8 cellular contexts compared by ENCODE assay signal in genomic region chr2:42105330-42106256, GRCh38. TPM values are rescaled to one million over a fixed set of nuclear protein-coding genes. Genes with fewer than 3 reads are reported as not detected.
DNase-seq lines count a peak whose midpoint lies in the region; ATAC-seq, FAIRE-seq and TF ChIP-seq lines count a peak whose summit lies in the region.

No MANE protein-coding gene starts in this region.

- peaks cover 92% of the 10 kb centered on the region for H3K4me1 ChIP-seq in HepG2 (ENCODE audit: insufficient read depth, low read length)

- TF ChIP-seq EP300 in HepG2 (IDR thresholded peaks at IDR 0.05; ENCODE audit: low read depth in 2 of 2, low read length in 2 of 2) (peak in 1 of 2 experiments; percentile 97; a peak in 2 of 4 replicates), HepG2 (CRISPR knock-in tag; IDR thresholded peaks at IDR 0.05; ENCODE audit: borderline replicate concordance) (peak; percentile 71; the same call in 1 of the 2 replicates)

- peak overlapping the region; percentile 58; the same call in 1 of the 2 replicates for H3K9ac ChIP-seq in HepG2 (ENCODE audit: insufficient read depth, low read depth, low read length)

- peak overlapping the region; percentile 63 for H3K4me2 ChIP-seq in HepG2 (ENCODE audit: low read depth, low read length)

- WGBS in HepG2 (ENCODE audit: low lambda C conversion rate): 51% methylated on average over 14 of the region's 14 CpGs

- no peaks in the 10 kb centered on the region for H4K20me1 ChIP-seq in HepG2 (ENCODE audit: insufficient read depth, low read length)

- intact Hi-C loops in HepG2 (cut with micrococcal nuclease; ENCODE audit: unreplicated experiment): loop anchor here (1.0 kb wide), 1 partner anchor 12 kb away; no protein-coding TSS in a partner anchor

- peak; percentile 30 for FAIRE-seq in HepG2 (lab: Jason Lieb, UNC)

- no peak overlapping the region for H2AFZ ChIP-seq in HepG2 (ENCODE audit: low read length)

- POLR2A ChIA-PET in HepG2 (lab: Yijun Ruan, JAX): interaction anchor here (0.9 to 4.1 kb wide), 16 partner anchors 11 to 111 kb away, joined by 3 to 110 read pairs (median 7); partner anchors contain the start of gene EML4

- CTCF ChIA-PET in HepG2 (lab: Yijun Ruan, JAX; ENCODE audit: low intra/inter-chr PET ratio, low total read pairs): no interaction called here

- peak overlapping the region; percentile 76 for H3K27ac ChIP-seq in HepG2 (ENCODE audit: extremely low read length, insufficient read depth, low read length)

- TF ChIP-seq CTCF in GM10266 (IDR thresholded peaks at IDR 0.05; ENCODE audit: control insufficient read depth, insufficient read depth, low read depth, missing control alignments) (no peak), HepG2 (CRISPR knock-in tag; IDR thresholded peaks at IDR 0.05) (no peak)

- TF ChIP-seq POLR2A in HepG2 (IDR thresholded peaks at IDR 0.05; ENCODE audit: insufficient read depth in 1 of 2, low read depth in 2 of 2, low read length in 2 of 2): peak in 1 of 2 experiments; percentile 25; a peak in 1 of 4 replicates

- no TSS peak for BruUV-seq in HepG2 (replicated peaks; lab: Mats Ljungman, UMichigan)

- H3K27me3 ChIP-seq in HepG2 (ENCODE audit: control insufficient read depth in 1 of 2, insufficient read depth in 2 of 2, low read length in 2 of 2): no peaks in the 10 kb centered on the region

- no peaks in the 10 kb centered on the region for H3K36me3 ChIP-seq in HepG2 (replicated peaks in 1 of 2; ENCODE audit: control insufficient read depth in 1 of 2, insufficient read depth in 2 of 2, low read length in 2 of 2)

- peak; percentile 52 for ATAC-seq in GM21737 (IDR thresholded peaks at IDR 0.05; ENCODE audit: unreplicated experiment)
- ATAC-seq in HepG2: peak; percentile 74

- peaks cover 18% of the 10 kb centered on the region for H3K79me2 ChIP-seq in HepG2 (ENCODE audit: insufficient read depth, low read length)

- H3K4me3 ChIP-seq in HepG2 (replicated peaks in 1 of 3; ENCODE audit: insufficient read depth in 1 of 3, low read depth in 2 of 3, low read length in 3 of 3): no peak overlapping the region

- in situ Hi-C loops in HepG2 (cut with HindIII; ENCODE audit: extremely low pct_ligation_motif_present, low pct_unique_long_range_greater_than_20kb): no loop called here

- TF ChIP-seq RAD21 in HepG2 (CRISPR knock-in tag; IDR thresholded peaks at IDR 0.05): no peak

- no peaks in the 10 kb centered on the region for H3K9me3 ChIP-seq in HepG2 (ENCODE audit: low read length)

- DNase-seq in GM10266 (ENCODE audit: extremely low spot score): peak; percentile 59
- DNase-seq in NCI-H2081 (lab: John Stamatoyannopoulos, UW): peak; percentile 29 to 55
- DNase-seq in activated T-cell treated with anti-CD3 and anti-CD28 coated beads, Interleukin-2, amount 50 U/mL, for 1 hour: peak; percentile 76
- DNase-seq in HepG2 (ENCODE audit: low spot score): peak; percentile 88
- peak; percentile 46 to 49 for DNase-seq in stimulated activated CD8-positive, alpha-beta memory T cell treated with anti-CD3 and anti-CD28 coated beads, Interleukin-7, amount 100 ng/mL, for 1 hour (ENCODE audit: low read depth in 2 of 2)
- DNase-seq in NCI-H187 (lab: John Stamatoyannopoulos, UW): no peak
- no peak for DNase-seq in NCI-H345 treated with DMSO at 0.1 percent for 48 hours (lab: John Stamatoyannopoulos, UW; ENCODE audit: unreplicated experiment)

TF ChIP-seq in HepG2, 621 proteins besides CTCF, POLR2A, EP300 and RAD21 (continues in another document):
- no peak for TF ChIP-seq FOXO4 (CRISPR knock-in tag; conservative IDR thresholded peaks at IDR 0.05)
- no peak for TF ChIP-seq ZNF280B (CRISPR knock-in tag; IDR thresholded peaks at IDR 0.05; ENCODE audit: borderline replicate concordance)
- TF ChIP-seq, protein P1, sequence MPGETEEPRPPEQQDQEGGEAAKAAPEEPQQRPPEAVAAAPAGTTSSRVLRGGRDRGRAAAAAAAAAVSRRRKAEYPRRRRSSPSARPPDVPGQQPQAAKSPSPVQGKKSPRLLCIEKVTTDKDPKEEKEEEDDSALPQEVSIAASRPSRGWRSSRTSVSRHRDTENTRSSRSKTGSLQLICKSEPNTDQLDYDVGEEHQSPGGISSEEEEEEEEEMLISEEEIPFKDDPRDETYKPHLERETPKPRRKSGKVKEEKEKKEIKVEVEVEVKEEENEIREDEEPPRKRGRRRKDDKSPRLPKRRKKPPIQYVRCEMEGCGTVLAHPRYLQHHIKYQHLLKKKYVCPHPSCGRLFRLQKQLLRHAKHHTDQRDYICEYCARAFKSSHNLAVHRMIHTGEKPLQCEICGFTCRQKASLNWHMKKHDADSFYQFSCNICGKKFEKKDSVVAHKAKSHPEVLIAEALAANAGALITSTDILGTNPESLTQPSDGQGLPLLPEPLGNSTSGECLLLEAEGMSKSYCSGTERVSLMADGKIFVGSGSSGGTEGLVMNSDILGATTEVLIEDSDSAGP (CRISPR knock-in tag; IDR thresholded peaks at IDR 0.05; ENCODE audit: borderline replicate concordance): peak; percentile 28; the same call in 1 of the 2 replicates
- TF ChIP-seq ZZZ3 (CRISPR knock-in tag; IDR thresholded peaks at IDR 0.05; ENCODE audit: borderline replicate concordance): no peak
- no peak for TF ChIP-seq RFXAP (CRISPR knock-in tag; IDR thresholded peaks at IDR 0.05; ENCODE audit: borderline replicate concordance)
- no peak for TF ChIP-seq FLYWCH1 (CRISPR knock-in tag; IDR thresholded peaks at IDR 0.05)
- TF ChIP-seq SYNCRIP (IDR thresholded peaks at IDR 0.05; ENCODE audit: insufficient read depth, low read depth, low read length): no peak
- no peak for TF ChIP-seq ESRRA (CRISPR knock-in tag; IDR thresholded peaks at IDR 0.05; ENCODE audit: low read depth)

RNA-seq across cellular contexts. Expression of gene PKDCC, which starts 57.8 kb away (rescaled TPM):
- 28.5 and 52.6 TPM in 2 replicates for total RNA-seq in HepG2 (2016; rRNA removed; fragmentation: Illumina TruSeq; extraction: Trizol)
- 29.8 and 32.7 TPM in 2 replicates for total RNA-seq in HepG2 (2016; cell fraction: cytosol; rRNA removed; fragmentation: Illumina TruSeq; extraction: Trizol; ENCODE audit: low read depth)
- total RNA-seq in HepG2 (2016; cell fraction: insoluble cytoplasmic fraction; rRNA removed; fragmentation: Illumina TruSeq; extraction: Trizol): 26.0 and 48.3 TPM in 2 replicates
- total RNA-seq in HepG2 (2016; cell fraction: membrane; rRNA removed; fragmentation: Illumina TruSeq; extraction: Trizol): 54.4 and 56.9 TPM in 2 replicates
- 54.4 and 55.1 TPM in 2 replicates for total RNA-seq in HepG2 (2016; cell fraction: nucleus; rRNA removed; fragmentation: Illumina TruSeq; extraction: Trizol)
- 58.8 and 61.3 TPM in 2 replicates for polyA plus RNA-seq in HepG2 (2011; rRNA removed)
- 38.5 and 60.7 TPM in 2 replicates for polyA plus RNA-seq in HepG2 (2011; cell fraction: cytosol; rRNA removed)
- polyA plus RNA-seq in HepG2 (2011; cell fraction: nucleus; rRNA removed): 143 and 171 TPM in 2 replicates
- polyA plus RNA-seq in HepG2 (2012): 40.4 and 41.4 TPM in 2 replicates
- polyA plus RNA-seq in HepG2 (2016; cell fraction: cytosol; fragmentation: Illumina TruSeq; extraction: Trizol; ENCODE audit: low read depth): 17.4 and 18.8 TPM in 2 replicates
- polyA plus RNA-seq in HepG2 (2016; cell fraction: insoluble cytoplasmic fraction; fragmentation: Illumina TruSeq; extraction: Trizol; ENCODE audit: low read depth): 22.6 and 27.6 TPM in 2 replicates
- 33.9 and 35.9 TPM in 2 replicates for polyA plus RNA-seq in HepG2 (2016; cell fraction: membrane; fragmentation: Illumina TruSeq; extraction: Trizol; ENCODE audit: low read depth)
- polyA plus RNA-seq in HepG2 (2016; cell fraction: nucleus; fragmentation: Illumina TruSeq; extraction: Trizol; ENCODE audit: insufficient read depth, low read depth): 102 and 113 TPM in 2 replicates
- 71.1 and 76.2 TPM in 2 replicates for polyA minus RNA-seq in HepG2 (2011; rRNA and poly(A)+ RNA removed; ENCODE audit: low replicate concordance)
- 18.8 and 24.4 TPM in 2 replicates for polyA minus RNA-seq in HepG2 (2011; cell fraction: cytosol; rRNA and poly(A)+ RNA removed)
- polyA minus RNA-seq in HepG2 (2011; cell fraction: nucleus; rRNA and poly(A)+ RNA removed): 23.2 and 26.8 TPM in 2 replicates

Comparison
In these comparisons a context has a peak if more than half of its experiments do, and no peak if none do; other contexts are left out.
1. DNase-seq: peak in GM10266 (single experiment), NCI-H2081 (2 of 2), activated T-cell treated with anti-CD3 and anti-CD28 coated beads, Interleukin-2, amount 50 U/mL, for 1 hour (single experiment), HepG2 (single experiment) and stimulated activated CD8-positive, alpha-beta memory T cell treated with anti-CD3 and anti-CD28 coated beads, Interleukin-7, amount 100 ng/mL, for 1 hour (2 of 2); none in NCI-H187 (0 of 2) and NCI-H345 treated with DMSO at 0.1 percent for 48 hours (single experiment).